32 cellular contexts compared by ENCODE assay signal in genomic region chr3:104566054-104566453, GRCh38.
"Had no signal": no experiment of that assay in that cellular context is flagged by ENCODE, and none has a peak within 500 bp of the region (broad histone marks: within the 10 kb centered on the region; RNA-seq: fewer than 3 reads in every experiment).

No MANE protein-coding gene starts in this region.

- H3K9me3 ChIP-seq: ascending aorta, breast epithelium, colonic mucosa, esophagus squamous epithelium, gastroesophageal sphincter, heart right ventricle had no signal

- H3K36me3 ChIP-seq: ascending aorta, breast epithelium, cardiac muscle cell, colonic mucosa, esophagus squamous epithelium, gastroesophageal sphincter, heart right ventricle, WERI-Rb-1 had no signal

- H3K4me1 ChIP-seq: ascending aorta, breast epithelium, colonic mucosa, esophagus squamous epithelium, gastroesophageal sphincter, heart right ventricle had no signal

- H3K4me1 Mint-ChIP-seq: activated naive CD4-positive, alpha-beta T cell treated with anti-CD3 and anti-CD28 coated beads, Interleukin-2, amount 10 ng/mL, durations not matched to agents 7 days and 5 days; activated naive CD8-positive, alpha-beta T cell treated with anti-CD3 and anti-CD28 coated beads, Interleukin-2, amount 10 ng/mL, durations not matched to agents 7 days and 5 days; brain had no signal

- H3K4me3 Mint-ChIP-seq: activated B cell treated with CpG ODN at 0.5 μM for 24 hours; activated CD8-positive, alpha-beta T cell treated with anti-CD3 and anti-CD28 coated beads for 36 hours; activated naive CD4-positive, alpha-beta T cell treated with anti-CD3 and anti-CD28 coated beads, Interleukin-2, amount 10 ng/mL, durations not matched to agents 7 days and 5 days; activated naive CD8-positive, alpha-beta T cell treated with anti-CD3 and anti-CD28 coated beads, Interleukin-2, amount 10 ng/mL, durations not matched to agents 7 days and 5 days; activated T-cell treated with anti-CD3 and anti-CD28 coated beads, Interleukin-2, amount 50 U/mL, for 72 hours; brain; T-helper 17 cell; T-helper 2 cell treated with Interferon-gamma antibody and Interleukin-4, amounts not matched to agents 5 μg/mL and 100 μg/mL, for 36 hours had no signal

- FAIRE-seq: endometrium, endothelial cell of umbilical vein had no signal

- DNase-seq: activated B cell treated with CpG ODN at 0.5 μM for 24 hours; activated CD4-positive, alpha-beta T cell treated with anti-CD3 and anti-CD28 coated beads for 48 hours; activated CD4-positive, alpha-beta T cell treated with anti-CD3 and anti-CD28 coated beads, Interleukin-2, amount 50 U/mL, for 1 hour; activated CD4-positive, alpha-beta T cell treated with anti-CD3 and anti-CD28 coated beads, Interleukin-2, amount 50 U/mL, for 48 hours; activated CD8-positive, alpha-beta memory T cell treated with anti-CD3 and anti-CD28 coated beads for 24 hours; activated CD8-positive, alpha-beta T cell treated with anti-CD3 and anti-CD28 coated beads for 36 hours; activated gamma-delta T cell; activated naive CD4-positive, alpha-beta T cell; activated naive CD4-positive, alpha-beta T cell treated with anti-CD3 and anti-CD28 coated beads, Interleukin-2, amount 10 ng/mL, durations not matched to agents 7 days and 5 days; activated naive CD8-positive, alpha-beta T cell treated with anti-CD3 and anti-CD28 coated beads, Interleukin-2, amount 10 ng/mL, durations not matched to agents 7 days and 5 days; activated T-cell treated with anti-CD3 and anti-CD28 coated beads, Interleukin-2, amount 50 U/mL, for 72 hours; central memory CD4-positive, alpha-beta T cell; cerebellar nuclear complex; colonic mucosa; effector CD8-positive, alpha-beta T cell; esophagus squamous epithelium; foreskin melanocyte; heart right ventricle; T-helper 17 cell; T1000; WERI-Rb-1 had no signal

- H3K9me3 Mint-ChIP-seq: activated B cell treated with CpG ODN at 0.5 μM for 24 hours; activated CD8-positive, alpha-beta T cell treated with anti-CD3 and anti-CD28 coated beads for 36 hours; activated naive CD4-positive, alpha-beta T cell treated with anti-CD3 and anti-CD28 coated beads, Interleukin-2, amount 10 ng/mL, durations not matched to agents 7 days and 5 days; activated naive CD4-positive, alpha-beta T cell treated with anti-CD3 and anti-CD28 coated beads, Interleukin-2, amount 50 U/mL, for 72 hours; activated naive CD8-positive, alpha-beta T cell treated with anti-CD3 and anti-CD28 coated beads, Interleukin-2, amount 10 ng/mL, durations not matched to agents 7 days and 5 days; activated T-cell treated with anti-CD3 and anti-CD28 coated beads, Interleukin-2, amount 50 U/mL, for 72 hours; brain; T-helper 2 cell treated with Interferon-gamma antibody and Interleukin-4, amounts not matched to agents 5 μg/mL and 100 μg/mL, for 36 hours had no signal

- H3K27me3 Mint-ChIP-seq: activated B cell treated with CpG ODN at 0.5 μM for 24 hours; activated naive CD4-positive, alpha-beta T cell treated with anti-CD3 and anti-CD28 coated beads, Interleukin-2, amount 10 ng/mL, durations not matched to agents 7 days and 5 days; brain had no signal

- H3K36me3 Mint-ChIP-seq: activated naive CD4-positive, alpha-beta T cell treated with anti-CD3 and anti-CD28 coated beads, Interleukin-2, amount 10 ng/mL, durations not matched to agents 7 days and 5 days; activated naive CD4-positive, alpha-beta T cell treated with anti-CD3 and anti-CD28 coated beads, Interleukin-2, amount 50 U/mL, for 72 hours; activated naive CD8-positive, alpha-beta T cell treated with anti-CD3 and anti-CD28 coated beads, Interleukin-2, amount 10 ng/mL, durations not matched to agents 7 days and 5 days; brain had no signal

- H3K4me3 ChIP-seq: ascending aorta, breast epithelium, cardiac muscle cell, colonic mucosa, esophagus squamous epithelium, gastroesophageal sphincter, heart right ventricle had no signal

- H3K27me3 ChIP-seq: ascending aorta, breast epithelium, cardiac muscle cell, colonic mucosa, esophagus squamous epithelium, gastroesophageal sphincter, heart right ventricle had no signal

- ATAC-seq: activated CD4-positive, CD25-positive, alpha-beta regulatory T cell treated with anti-CD3 and anti-CD28 coated beads, Interleukin-2, amount 50 U/mL, for 24 hours; activated CD8-positive, alpha-beta T cell treated with anti-CD3 and anti-CD28 coated beads for 36 hours; activated naive CD4-positive, alpha-beta T cell treated with anti-CD3 and anti-CD28 coated beads, Interleukin-2, amount 50 U/mL, for 72 hours; gastroesophageal sphincter; heart right ventricle; T-helper 17 cell had no signal

- H3K27ac ChIP-seq: ascending aorta, breast epithelium, cardiac muscle cell, colonic mucosa, epithelial cell of prostate, esophagus squamous epithelium, gastroesophageal sphincter, heart right ventricle, WERI-Rb-1 had no signal

- H3K27ac Mint-ChIP-seq: activated B cell treated with CpG ODN at 0.5 μM for 24 hours; activated CD8-positive, alpha-beta T cell treated with anti-CD3 and anti-CD28 coated beads for 36 hours; activated naive CD4-positive, alpha-beta T cell treated with anti-CD3 and anti-CD28 coated beads, Interleukin-2, amount 10 ng/mL, durations not matched to agents 7 days and 5 days; activated naive CD4-positive, alpha-beta T cell treated with anti-CD3 and anti-CD28 coated beads, Interleukin-2, amount 50 U/mL, for 72 hours; activated naive CD8-positive, alpha-beta T cell treated with anti-CD3 and anti-CD28 coated beads, Interleukin-2, amount 10 ng/mL, durations not matched to agents 7 days and 5 days; activated T-cell treated with anti-CD3 and anti-CD28 coated beads, Interleukin-2, amount 50 U/mL, for 72 hours; brain; T-helper 17 cell; T-helper 2 cell treated with Interferon-gamma antibody and Interleukin-4, amounts not matched to agents 5 μg/mL and 100 μg/mL, for 36 hours had no signal
